Comparison of ENCODE assay signal across 22 cellular contexts in the genomic region with DNA sequence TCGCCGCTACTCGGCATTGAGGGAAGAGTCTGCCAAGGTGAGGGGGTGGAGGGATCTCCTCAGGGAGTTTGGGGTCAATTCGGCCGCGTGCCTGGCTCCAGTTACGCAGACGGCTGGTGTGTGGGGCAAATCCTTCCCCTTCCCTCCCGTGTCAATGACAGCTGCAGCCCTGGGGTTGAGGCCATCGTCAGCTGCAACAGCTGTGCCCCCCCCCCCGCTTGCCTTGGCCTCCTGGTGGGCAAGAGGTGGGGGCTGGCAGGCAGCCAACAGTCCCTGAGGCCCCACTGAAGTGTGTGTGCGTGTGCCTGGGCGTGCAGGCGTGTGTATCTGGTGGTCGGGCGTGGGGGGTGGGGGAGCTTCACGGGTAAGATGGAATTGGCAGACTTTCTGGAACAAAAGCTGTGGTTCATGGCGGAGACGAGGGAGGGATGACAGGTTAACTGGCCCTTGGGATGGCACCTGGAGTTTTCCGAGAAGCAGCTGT. TPM values are rescaled to one million over a fixed set of nuclear protein-coding genes. Genes with fewer than 3 reads are reported as not detected.
DNase-seq lines count a peak whose midpoint lies in the region; ATAC-seq and TF ChIP-seq lines count a peak whose summit lies in the region.
"Had no signal": no experiment of that assay in that cellular context is flagged by ENCODE, and none has a peak within 500 bp of the region (broad histone marks: within the 10 kb centered on the region; RNA-seq: fewer than 3 reads in every experiment).

No MANE protein-coding gene starts in this region.

- no peaks in the 10 kb centered on the region for H3K36me3 ChIP-seq in osteoblast (ENCODE audit: insufficient read depth, low read length)
- H3K36me3 ChIP-seq: Peyer's patch had no signal

- DNase-seq in DMS79 (lab: John Stamatoyannopoulos, UW) (peak; percentile 69), NCI-H146 (lab: John Stamatoyannopoulos, UW) (peak; percentile 79), NCI-H82 treated with DMSO at 0.1 percent for 48 hours (lab: John Stamatoyannopoulos, UW; ENCODE audit: unreplicated experiment) (peak; percentile 78), osteoblast (ENCODE audit: insufficient read length, low spot score, missing footprints) (peak; percentile 52), GM13976 (ENCODE audit: low spot score) (no peak)
- no peak for DNase-seq in stimulated activated naive CD4-positive, alpha-beta T cell (lab: John Stamatoyannopoulos, UW)
- DNase-seq: activated CD8-positive, alpha-beta memory T cell treated with anti-CD3 and anti-CD28 coated beads, Interleukin-2, amount 50 U/mL, for 4 hours; activated naive CD4-positive, alpha-beta T cell treated with anti-CD3 and anti-CD28 coated beads for 36 hours; body of pancreas; C1 segment of cervical spinal cord; dermis blood vessel endothelial cell; head of caudate nucleus; kidney; midbrain; Peyer's patch; stimulated activated naive CD8-positive, alpha-beta T cell treated with anti-CD3 and anti-CD28 coated beads, Interleukin-15, Interleukin-2, amounts not matched to agents 100 U/mL and 50 U/mL, for 24 hours; T-helper 1 cell had no signal

- H3K9me3 ChIP-seq in osteoblast (ENCODE audit: low read depth, low read length): no peaks in the 10 kb centered on the region
- H3K9me3 ChIP-seq: body of pancreas, Peyer's patch had no signal

- H3K79me2 ChIP-seq in osteoblast (ENCODE audit: insufficient read depth, low read length): no peaks in the 10 kb centered on the region

- no peak overlapping the region for H3K27ac ChIP-seq in osteoblast (ENCODE audit: low read depth, low read length)
- H3K27ac ChIP-seq: body of pancreas, Peyer's patch had no signal

- no peak overlapping the region for H2AFZ ChIP-seq in osteoblast (ENCODE audit: low read length)

- in situ Hi-C loops in GM13976 (cut with MboI; ENCODE audit: low sequenced_read_pairs, unreplicated experiment): no loop called here

- peaks cover 8% of the 10 kb centered on the region for H3K4me1 ChIP-seq in osteoblast (ENCODE audit: insufficient read depth, low read length)
- H3K4me1 ChIP-seq: body of pancreas, Peyer's patch had no signal

- no peak overlapping the region for H3K4me2 ChIP-seq in osteoblast (ENCODE audit: insufficient read depth, low read length)
- H3K4me2 ChIP-seq: smooth muscle cell had no signal

- ATAC-seq in GM19452 (IDR thresholded peaks at IDR 0.05; ENCODE audit: unreplicated experiment): no peak
- ATAC-seq: body of pancreas; esophagus mucosa; stimulated activated naive CD8-positive, alpha-beta T cell treated with anti-CD3 and anti-CD28 coated beads, Interleukin-15, Interleukin-2, amounts not matched to agents 100 U/mL and 50 U/mL, for 24 hours had no signal

- TF ChIP-seq CTCF in osteoblast (IDR thresholded peaks at IDR 0.05; ENCODE audit: extremely low read depth, low read depth, low read length) (no peak), GM13976 (IDR thresholded peaks at IDR 0.05; ENCODE audit: borderline replicate concordance, control extremely low read depth, extremely low read depth, insufficient read depth, missing control alignments) (no peak)

- H4K20me1 ChIP-seq in osteoblast (ENCODE audit: insufficient read depth, low read length): no peaks in the 10 kb centered on the region

- H3K4me3 ChIP-seq in osteoblast (ENCODE audit: insufficient read depth, low read length): no peak overlapping the region
- H3K4me3 ChIP-seq: body of pancreas, Peyer's patch, smooth muscle cell had no signal

- H3K27me3 ChIP-seq in osteoblast (ENCODE audit: insufficient read depth, low read length): no peaks in the 10 kb centered on the region
- H3K27me3 ChIP-seq: Peyer's patch had no signal

RNA-seq across cellular contexts. Expression of gene PPFIA4, which starts 25.6 kb away (rescaled TPM):
- 8.0 and 10.9 TPM in 2 replicates for total RNA-seq in osteoblast
- total RNA-seq: body of pancreas had no signal

RNA-seq across cellular contexts. Expression of gene MYOG, which starts 33.9 kb away (rescaled TPM):
- not detected in 2 replicates for total RNA-seq in osteoblast
- total RNA-seq: activated naive CD4-positive, alpha-beta T cell treated with anti-CD3 and anti-CD28 coated beads for 36 hours; body of pancreas; dermis blood vessel endothelial cell; esophagus mucosa; kidney; omental fat pad; Peyer's patch; smooth muscle cell; ureter had no signal

RNA-seq across cellular contexts. Expression of gene TMEM183A, which starts 44.7 kb away (rescaled TPM):
- 116 and 118 TPM in 2 replicates for total RNA-seq in osteoblast

Comparison
In these comparisons a context has a peak if more than half of its experiments do, and no peak if none do; other contexts are left out.
1. DNase-seq: peak in DMS79 (single experiment), NCI-H146 (single experiment), NCI-H82 treated with DMSO at 0.1 percent for 48 hours (single experiment) and osteoblast (single experiment); none in GM13976 (single experiment) and stimulated activated naive CD4-positive, alpha-beta T cell (0 of 6).